ENCODE assay signal across 23 cellular contexts in genomic region chr5:113252066-113252465, GRCh38.
"Had no signal": no experiment of that assay in that cellular context is flagged by ENCODE, and none has a peak within 500 bp of the region (broad histone marks: within the 10 kb centered on the region; RNA-seq: fewer than 3 reads in every experiment).

No MANE protein-coding gene starts in this region.

- H3K9me3 Mint-ChIP-seq: neural crest cell had no signal

- H3K4me3 Mint-ChIP-seq: dendritic cell treated with granulocyte-macrophage colony-stimulating factor and Interleukin-4, amounts not matched to agents 40 ng/mL and 50 ng/mL, for 4 days; naive thymus-derived CD4-positive, alpha-beta T cell; neural crest cell; type B pancreatic cell had no signal

- H3K4me1 ChIP-seq: foreskin keratinocyte had no signal

- H3K27ac Mint-ChIP-seq: dendritic cell treated with granulocyte-macrophage colony-stimulating factor and Interleukin-4, amounts not matched to agents 40 ng/mL and 50 ng/mL, for 4 days; naive thymus-derived CD4-positive, alpha-beta T cell had no signal

- H3K4me3 ChIP-seq: esophagus squamous epithelium, hepatocyte, lung, ovary, stomach, suprapubic skin, thyroid gland had no signal

- DNase-seq: cerebellar nuclear complex; esophagus squamous epithelium; foreskin keratinocyte; kidney; left cardiac atrium; left ventricle myocardium superior; mesendoderm; naive thymus-derived CD4-positive, alpha-beta T cell; ovary; right cardiac atrium; stimulated activated CD4-positive, alpha-beta T cell treated with anti-CD3 and anti-CD28 coated beads, Interleukin-2, amount 100 ng/mL, for 24 hours; stimulated activated naive CD4-positive, alpha-beta T cell; stomach; thyroid gland had no signal

- H3K27me3 Mint-ChIP-seq: progenitor cell of endocrine pancreas, type B pancreatic cell had no signal

- H3K36me3 ChIP-seq: esophagus squamous epithelium, ovary, stomach, suprapubic skin, thyroid gland had no signal

- H3K4me1 Mint-ChIP-seq: naive thymus-derived CD4-positive, alpha-beta T cell had no signal

- FAIRE-seq: colon, kidney, urothelium cell line had no signal

- H3K9me3 ChIP-seq: esophagus squamous epithelium, ovary, stomach, suprapubic skin, thyroid gland had no signal

- H3K27me3 ChIP-seq: esophagus squamous epithelium, foreskin keratinocyte, hepatocyte, ovary, stomach, suprapubic skin, thyroid gland had no signal

- H3K27ac ChIP-seq: foreskin keratinocyte, hepatocyte, suprapubic skin, thyroid gland had no signal
